13 cellular contexts compared by ENCODE assay signal in the genomic region with DNA sequence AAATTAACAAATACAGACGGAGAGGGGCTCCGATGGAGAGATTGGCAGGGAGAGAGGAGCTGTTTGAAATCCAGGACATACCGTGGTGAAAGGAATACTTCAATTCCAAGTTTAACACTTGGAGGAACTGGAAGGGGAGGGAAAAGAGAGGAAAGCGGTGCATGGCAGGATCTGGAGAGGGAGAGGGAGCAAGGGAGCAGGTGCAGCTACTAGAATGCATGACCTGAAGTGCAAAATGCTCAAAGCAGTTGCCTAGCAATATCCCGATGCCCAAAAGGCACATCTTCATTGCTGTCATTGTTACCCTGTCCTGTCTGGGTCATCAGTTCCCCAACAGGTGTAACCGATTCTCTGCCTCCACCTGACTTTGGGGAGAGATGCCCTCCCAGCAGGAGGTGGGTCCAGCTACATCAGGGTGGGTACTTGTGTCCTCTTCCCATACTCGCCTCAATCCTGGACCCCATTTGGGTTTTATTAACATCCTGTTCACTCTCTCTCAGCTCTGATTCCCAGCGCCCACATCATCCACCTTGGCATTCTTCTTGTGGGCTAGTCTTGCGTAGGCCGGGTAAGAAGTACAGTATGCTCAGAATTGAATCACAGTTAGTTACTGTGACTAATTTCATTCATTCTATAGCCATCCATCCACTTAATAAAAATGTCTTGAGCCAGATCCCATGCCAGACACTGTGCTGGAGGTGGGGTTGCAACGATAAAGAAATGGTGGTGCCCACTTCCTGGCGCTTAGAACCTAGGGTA. TPM values are rescaled to one million over a fixed set of nuclear protein-coding genes. Genes with fewer than 3 reads are reported as not detected.
DNase-seq lines count a peak whose midpoint lies in the region; FAIRE-seq and TF ChIP-seq lines count a peak whose summit lies in the region.
"Had no signal": no experiment of that assay in that cellular context is flagged by ENCODE, and none has a peak within 500 bp of the region (broad histone marks: within the 10 kb centered on the region; RNA-seq: fewer than 3 reads in every experiment).

No MANE protein-coding gene starts in this region.

- H3K4me2 ChIP-seq in mammary epithelial cell (ENCODE audit: insufficient read depth, low read depth, low read length): peak overlapping the region; percentile 94

- H3K79me2 ChIP-seq in mammary epithelial cell (ENCODE audit: insufficient read depth, low read length): no peaks in the 10 kb centered on the region

- H3K27me3 ChIP-seq in Caco-2 (replicated peaks; ENCODE audit: control insufficient read depth, insufficient read depth, low read length) (no peaks in the 10 kb centered on the region), HUES6 (ENCODE audit: control insufficient read depth, insufficient read depth, low read length) (peaks cover 14% of the 10 kb centered on the region), mammary epithelial cell (ENCODE audit: insufficient read depth, low read length) (no peaks in the 10 kb centered on the region)
- H3K27me3 ChIP-seq: ascending aorta had no signal

- H3K27ac Mint-ChIP-seq in Caco-2 (ENCODE audit: unreplicated experiment) (peak overlapping the region; percentile 93), nephron progenitor cell (no peak overlapping the region)
- no peak overlapping the region for H3K27ac Mint-ChIP-seq in activated CD4-positive, alpha-beta memory T cell treated with anti-CD3 and anti-CD28 coated beads, Interleukin-2, amount 10 ng/mL, durations not matched to agents 7 days and 5 days

- H3K27ac ChIP-seq in HUES6 (ENCODE audit: low read depth, low read length) (no peak overlapping the region), mammary epithelial cell (ENCODE audit: insufficient read depth, low read depth, low read length) (peak overlapping the region; percentile 79)
- H3K27ac ChIP-seq: ascending aorta, C4-2B had no signal

- TF ChIP-seq CTCF in Caco-2 (IDR thresholded peaks at IDR 0.05; ENCODE audit: insufficient read depth in 1 of 2, low read depth in 1 of 2, low read length in 1 of 2, severe bottlenecking in 1 of 2, unreplicated experiment in 1 of 2): no peak
- no peak for TF ChIP-seq CTCF in mammary epithelial cell (conservative IDR thresholded peaks at IDR 0.05 in 1 of 2, IDR thresholded peaks at IDR 0.05 in 1 of 2; ENCODE audit: extremely low read depth in 1 of 2, insufficient read depth in 1 of 2, low read depth in 1 of 2, low read length in 2 of 2)
- no peak for TF ChIP-seq CTCF in nephron progenitor cell (IDR thresholded peaks at IDR 0.05)
- TF ChIP-seq CTCF in D721Med (IDR thresholded peaks at IDR 0.05; ENCODE audit: insufficient read depth, missing control alignments): no peak

- H3K4me3 ChIP-seq in Caco-2 (ENCODE audit: low read depth, low read length) (no peak overlapping the region), HUES6 (ENCODE audit: low read depth, low read length) (peak overlapping the region; percentile 25; the same call in 1 of the 2 replicates), mammary epithelial cell (replicated peaks in 1 of 3; ENCODE audit: insufficient read depth in 1 of 3, low read depth in 2 of 3, low read length in 3 of 3) (no peak overlapping the region)
- H3K4me3 ChIP-seq: ascending aorta had no signal

- H3K36me3 Mint-ChIP-seq in Caco-2 (ENCODE audit: insufficient read depth, unreplicated experiment): peaks cover 11% of the 10 kb centered on the region
- no peaks in the 10 kb centered on the region for H3K36me3 Mint-ChIP-seq in nephron progenitor cell (ENCODE audit: low read depth)
- no peaks in the 10 kb centered on the region for H3K36me3 Mint-ChIP-seq in activated CD4-positive, alpha-beta memory T cell treated with anti-CD3 and anti-CD28 coated beads, Interleukin-2, amount 10 ng/mL, durations not matched to agents 7 days and 5 days (ENCODE audit: low read depth)

- in situ Hi-C loops in mammary epithelial cell (cut with MboI; ENCODE audit: low sequenced_read_pairs in 2 of 2) (no loop called here), ACHN (cut with HindIII; ENCODE audit: low pct_ligation_motif_present, low pct_unique_long_range_greater_than_20kb, low sequenced_read_pairs) (no loop called here)

- POLR2A ChIA-PET in Caco-2 (lab: Charles Lee): interaction anchor here (0.6 kb wide), 1 partner anchor 266 kb away, joined by 3 read pairs; no protein-coding TSS in a partner anchor
- POLR2A ChIA-PET in activated CD4-positive, alpha-beta memory T cell treated with anti-CD3 and anti-CD28 coated beads, Interleukin-2, amount 10 ng/mL, durations not matched to agents 7 days and 5 days (lab: Charles Lee): no interaction called here

- peaks cover 22% of the 10 kb centered on the region for H3K4me1 Mint-ChIP-seq in Caco-2 (ENCODE audit: low read depth, unreplicated experiment)
- H3K4me1 Mint-ChIP-seq in nephron progenitor cell: peaks cover 35% of the 10 kb centered on the region
- no peaks in the 10 kb centered on the region for H3K4me1 Mint-ChIP-seq in activated CD4-positive, alpha-beta memory T cell treated with anti-CD3 and anti-CD28 coated beads, Interleukin-2, amount 10 ng/mL, durations not matched to agents 7 days and 5 days

- BruUV-seq in Caco-2 (replicated peaks; lab: Mats Ljungman, UMichigan) (no TSS peak), mammary epithelial cell (replicated peaks; lab: Mats Ljungman, UMichigan) (no TSS peak)

- WGBS in mammary epithelial cell (ENCODE audit: low coverage, missing lambda C conversion rate): 23% methylated on average over 12 of the region's 12 CpGs

- no peak overlapping the region for H3K4me3 Mint-ChIP-seq in Caco-2 (ENCODE audit: unreplicated experiment)
- H3K4me3 Mint-ChIP-seq in nephron progenitor cell: peak overlapping the region; percentile 35
- no peak overlapping the region for H3K4me3 Mint-ChIP-seq in activated CD4-positive, alpha-beta memory T cell treated with anti-CD3 and anti-CD28 coated beads, Interleukin-2, amount 10 ng/mL, durations not matched to agents 7 days and 5 days

- H3K36me3 ChIP-seq in Caco-2 (ENCODE audit: control insufficient read depth, insufficient read depth, low read length) (no peaks in the 10 kb centered on the region), HUES6 (ENCODE audit: control insufficient read depth, insufficient read depth, low read length) (no peaks in the 10 kb centered on the region), mammary epithelial cell (ENCODE audit: insufficient read depth, low read length) (no peaks in the 10 kb centered on the region)
- H3K36me3 ChIP-seq: ascending aorta had no signal

- H3K9ac ChIP-seq in HUES6 (ENCODE audit: low read length) (no peak overlapping the region), mammary epithelial cell (ENCODE audit: insufficient read depth, low read length) (no peak overlapping the region)

- CTCF ChIA-PET in Caco-2 (lab: Charles Lee): no interaction called here
- CTCF ChIA-PET in mammary epithelial cell (lab: Charles Lee; ENCODE audit: low non-redundant PET): interaction anchor here (0.8 kb wide), 1 partner anchor 37 kb away, joined by 3 read pairs; a partner anchor contains a TSS
- CTCF ChIA-PET in activated CD4-positive, alpha-beta memory T cell treated with anti-CD3 and anti-CD28 coated beads, Interleukin-2, amount 10 ng/mL, durations not matched to agents 7 days and 5 days (lab: Charles Lee): no interaction called here

- intact Hi-C loops in Caco-2 (cut with micrococcal nuclease; ENCODE audit: unreplicated experiment): no loop called here
- intact Hi-C loops in mammary epithelial cell (cut with micrococcal nuclease): loop anchor here (2.0 kb wide), 2 partner anchors 23 to 37 kb away; a partner anchor contains a TSS

- H4K20me1 ChIP-seq in mammary epithelial cell (ENCODE audit: insufficient read depth, low read length): no peaks in the 10 kb centered on the region

- dilution Hi-C loops in mammary epithelial cell (cut with HindIII; ENCODE audit: low sequenced_read_pairs): no loop called here

- peak overlapping the region; percentile 83 for H2AFZ ChIP-seq in mammary epithelial cell (ENCODE audit: low read depth, low read length)

- H3K4me1 ChIP-seq in Caco-2: peaks cover 55% of the 10 kb centered on the region
- H3K4me1 ChIP-seq in HUES6 (ENCODE audit: control insufficient read depth, insufficient read depth, low read length): peaks cover 47% of the 10 kb centered on the region
- peaks cover 42% of the 10 kb centered on the region for H3K4me1 ChIP-seq in mammary epithelial cell (ENCODE audit: insufficient read depth, low read length)
- H3K4me1 ChIP-seq: ascending aorta had no signal

- H3K27me3 Mint-ChIP-seq in Caco-2 (ENCODE audit: insufficient read depth, unreplicated experiment): no peaks in the 10 kb centered on the region
- peaks cover 29% of the 10 kb centered on the region for H3K27me3 Mint-ChIP-seq in nephron progenitor cell (ENCODE audit: low read depth, poor library complexity)
- peaks cover 16% of the 10 kb centered on the region for H3K27me3 Mint-ChIP-seq in activated CD4-positive, alpha-beta memory T cell treated with anti-CD3 and anti-CD28 coated beads, Interleukin-2, amount 10 ng/mL, durations not matched to agents 7 days and 5 days

- no peaks in the 10 kb centered on the region for H3K9me3 Mint-ChIP-seq in Caco-2 (ENCODE audit: unreplicated experiment)
- no peaks in the 10 kb centered on the region for H3K9me3 Mint-ChIP-seq in nephron progenitor cell
- H3K9me3 Mint-ChIP-seq in activated CD4-positive, alpha-beta memory T cell treated with anti-CD3 and anti-CD28 coated beads, Interleukin-2, amount 10 ng/mL, durations not matched to agents 7 days and 5 days: no peaks in the 10 kb centered on the region

- DNase-seq in Caco-2 (no peak), mammary epithelial cell (peak; percentile 86), nephron progenitor cell (no peak), D721Med (ENCODE audit: insufficient read length, low spot score) (no peak), NCI-H187 (lab: John Stamatoyannopoulos, UW) (no peak), ACHN (no peak)
- no peak for DNase-seq in activated CD4-positive, alpha-beta memory T cell treated with anti-CD3 and anti-CD28 coated beads, Interleukin-2, amount 10 ng/mL, durations not matched to agents 7 days and 5 days
- DNase-seq: activated effector memory CD4-positive, alpha-beta T cell treated with anti-CD3 and anti-CD28 coated beads, Interleukin-2, amount 50 U/mL, for 16 hours; SHP77 treated with DMSO at 0.1 percent for 48 hours; stimulated activated CD4-positive, alpha-beta T cell treated with anti-CD3 and anti-CD28 coated beads, Interleukin-2, amount 100 ng/mL, for 24 hours had no signal

- FAIRE-seq in D721Med (lab: Jason Lieb, UNC): no peak

- H3K9me3 ChIP-seq in Caco-2 (no peaks in the 10 kb centered on the region), HUES6 (ENCODE audit: control insufficient read depth, insufficient read depth, low read depth, low read length) (no peaks in the 10 kb centered on the region), mammary epithelial cell (replicated peaks; ENCODE audit: insufficient read depth, low read length) (no peaks in the 10 kb centered on the region)
- H3K9me3 ChIP-seq: ascending aorta had no signal

RNA-seq across cellular contexts. Expression of a gene that starts 37.4 kb away (rescaled TPM):
- total RNA-seq in Caco-2 (2022) (187 and 198 TPM in 2 replicates), mammary epithelial cell (10 to 100 TPM; 18.8 to 33.3 TPM)
- 66.0 TPM for polyA plus RNA-seq in mammary epithelial cell
- 42.4 TPM for polyA minus RNA-seq in mammary epithelial cell
- not detected for total RNA-seq in activated CD4-positive, alpha-beta memory T cell treated with anti-CD3 and anti-CD28 coated beads, Interleukin-2, amount 10 ng/mL, durations not matched to agents 7 days and 5 days

Comparison
In these comparisons a context has a peak if more than half of its experiments do, and no peak if none do; other contexts are left out.
1. RNA of a gene that starts 37.4 kb away (total RNA-seq): 187 to 198 TPM in Caco-2 and 18.8 to 33.3 TPM in mammary epithelial cell; not detected in activated CD4-positive, alpha-beta memory T cell treated with anti-CD3 and anti-CD28 coated beads, Interleukin-2, amount 10 ng/mL, durations not matched to agents 7 days and 5 days; every median in the first group is over 10 times any median in the second.